1 cellular context compared by ENCODE assay signal in the genomic region with DNA sequence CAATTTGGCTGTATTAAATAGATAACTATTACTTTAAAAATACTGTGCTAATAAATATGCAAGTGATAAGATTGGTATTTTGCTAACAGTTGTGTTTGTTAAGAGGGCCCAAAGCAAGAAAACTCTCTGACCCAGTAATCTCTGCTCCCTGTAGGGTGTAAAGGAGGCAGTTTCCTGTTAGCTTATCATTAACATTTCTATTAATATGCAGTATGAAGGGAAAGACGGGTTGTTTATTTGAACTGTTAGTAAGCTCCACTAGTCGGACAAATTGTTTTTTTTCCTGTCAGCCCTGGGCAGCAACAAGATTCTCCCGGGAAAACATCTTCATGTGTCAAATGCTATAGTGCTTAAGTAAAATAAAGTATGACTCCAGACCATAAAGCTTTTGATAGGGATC.
TF ChIP-seq lines count a peak whose summit lies in the region.

No MANE protein-coding gene starts in this region.

TF ChIP-seq in endothelial cell of umbilical vein, 7 proteins besides CTCF, POLR2A, EP300 and RAD21:
- TF ChIP-seq POLR2AphosphoS5 (IDR thresholded peaks at IDR 0.05; ENCODE audit: insufficient read depth, low read depth, low read length) (no peak), MAX (IDR thresholded peaks at IDR 0.05; ENCODE audit: insufficient read depth, insufficient read length) (no peak), GATA2 (IDR thresholded peaks at IDR 0.05; ENCODE audit: insufficient read depth, insufficient read length, low read depth, low read length) (no peak), EZH2 (IDR thresholded peaks at IDR 0.05; ENCODE audit: borderline replicate concordance, low read depth, low read length, severe bottlenecking) (no peak), MYC (IDR thresholded peaks at IDR 0.05; ENCODE audit: low read depth, low read length) (no peak), JUN (IDR thresholded peaks at IDR 0.05; ENCODE audit: borderline replicate concordance, insufficient read depth, insufficient read length, low read depth) (no peak), FOS (IDR thresholded peaks at IDR 0.05; ENCODE audit: borderline replicate concordance, insufficient read depth, low read length) (no peak)
